In the genomic region with DNA sequence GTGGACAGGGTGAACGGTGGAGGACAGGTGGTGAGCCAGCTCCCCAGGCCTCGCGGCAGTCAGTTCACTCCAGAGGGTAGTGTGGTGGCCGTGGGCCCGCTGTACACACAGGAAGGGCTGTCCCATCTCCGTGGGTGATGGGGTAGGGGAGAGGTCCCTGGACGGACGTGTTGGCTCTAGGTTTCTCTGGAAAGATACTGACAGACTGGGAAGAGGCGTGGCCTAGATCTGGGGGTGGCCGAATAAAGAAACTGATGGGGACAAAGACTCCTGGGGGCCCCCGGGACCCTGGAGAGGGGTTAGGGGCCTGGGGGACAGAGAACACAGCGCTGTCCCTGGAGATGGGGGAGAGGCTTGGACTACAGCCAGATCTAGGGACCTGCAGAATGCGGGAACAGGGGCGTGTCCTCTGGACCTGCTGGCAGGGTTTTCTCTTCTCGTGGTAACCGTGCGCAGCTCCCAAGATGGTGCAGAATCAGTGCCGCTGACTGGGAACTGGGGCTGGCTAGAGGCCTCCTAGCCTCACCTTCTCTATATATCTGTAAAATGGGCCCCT, we compare ENCODE assay signal across 8 cellular contexts.
DNase-seq lines count a peak whose midpoint lies in the region; ATAC-seq and TF ChIP-seq lines count a peak whose summit lies in the region.

No MANE protein-coding gene starts in this region.

- DNase-seq in NCI-H2029 (lab: John Stamatoyannopoulos, UW) = peak; percentile 43
- DNase-seq in NCI-H2029 treated with DMSO at 0.1 percent for 48 hours (lab: John Stamatoyannopoulos, UW) = no peak
- no peak for DNase-seq in RWPE1 (ENCODE audit: low spot score)
- DNase-seq in fibroblast of pulmonary artery (ENCODE audit: low read depth) = no peak
- DNase-seq in RPMI8226 = no peak
- no peak for DNase-seq in stimulated activated CD4-positive, alpha-beta T cell treated with anti-CD3 and anti-CD28 coated beads, Interleukin-1b, Interleukin-23, amount 100 ng/mL, for 48 hours

- POLR2A ChIA-PET in RWPE1 (lab: Yijun Ruan, JAX; ENCODE audit: low non-redundant PET) = no interaction called here

- H3K4me3 ChIP-seq in fibroblast of pulmonary artery (replicated peaks; ENCODE audit: low read depth, low read length) (peak overlapping the region; percentile 61), rectal smooth muscle tissue (ENCODE audit: low read length) (peak overlapping the region; percentile 72)

- H3K27me3 ChIP-seq in rectal smooth muscle tissue (ENCODE audit: control insufficient read depth, insufficient read depth, low read length) = no peaks in the 10 kb centered on the region

- no peak for ATAC-seq in HG02840 (IDR thresholded peaks at IDR 0.05; ENCODE audit: low FRiP score, unreplicated experiment)

- CTCF ChIA-PET in RWPE1 (lab: Yijun Ruan, JAX) = interaction anchor here (0.6 to 1.7 kb wide), 6 partner anchors 19 to 237 kb away, joined by 3 to 8 read pairs (median 5); no protein-coding TSS in a partner anchor

- peak overlapping the region; percentile 45 for H3K27ac ChIP-seq in RWPE1
- H3K27ac ChIP-seq in rectal smooth muscle tissue (ENCODE audit: low read depth, low read length) = no peak overlapping the region

- H3K9ac ChIP-seq in rectal smooth muscle tissue (ENCODE audit: low read length) = peak overlapping the region; percentile 24

- peaks cover 2% of the 10 kb centered on the region for H3K4me1 ChIP-seq in rectal smooth muscle tissue (ENCODE audit: control insufficient read depth, insufficient read depth, low read length)

- no peaks in the 10 kb centered on the region for H3K36me3 ChIP-seq in rectal smooth muscle tissue (ENCODE audit: control insufficient read depth, insufficient read depth, low read length)

- peak; percentile 53 for TF ChIP-seq CTCF in RWPE1 (conservative IDR thresholded peaks at IDR 0.05; ENCODE audit: low read depth)
- no peak for TF ChIP-seq CTCF in fibroblast of pulmonary artery (IDR thresholded peaks at IDR 0.05; ENCODE audit: low read length, missing control alignments)
